In genomic region chr6:32166411-32167061, GRCh38 we compare ENCODE assay signal across 16 cellular contexts. TPM values are rescaled to one million over a fixed set of nuclear protein-coding genes. Genes with fewer than 3 reads are reported as not detected.
DNase-seq lines count a peak whose midpoint lies in the region; ATAC-seq and TF ChIP-seq lines count a peak whose summit lies in the region.
"Had no signal": no experiment of that assay in that cellular context is flagged by ENCODE, and none has a peak within 500 bp of the region (broad histone marks: within the 10 kb centered on the region; RNA-seq: fewer than 3 reads in every experiment).

No MANE protein-coding gene starts in this region.

- H3K4me3 ChIP-seq in DOHH2 (ENCODE audit: low read length) (no peak overlapping the region), esophagus muscularis mucosa (no peak overlapping the region), osteoblast (ENCODE audit: insufficient read depth, low read length) (no peak overlapping the region)

- H3K9me3 ChIP-seq in DOHH2 (ENCODE audit: control insufficient read depth, insufficient read depth, low read length) (no peaks in the 10 kb centered on the region), esophagus muscularis mucosa (no peaks in the 10 kb centered on the region), osteoblast (ENCODE audit: low read depth, low read length) (no peaks in the 10 kb centered on the region)

- H3K9me2 ChIP-seq in DOHH2 (replicated peaks; ENCODE audit: control insufficient read depth, low read length), result no peaks in the 10 kb centered on the region

- no peak overlapping the region for H2AFZ ChIP-seq in osteoblast (ENCODE audit: low read length)

- TF ChIP-seq CTCF in DOHH2 (IDR thresholded peaks at IDR 0.05; ENCODE audit: low read depth, low read length, poor library complexity, severe bottlenecking) (peak; percentile 26), esophagus muscularis mucosa (IDR thresholded peaks at IDR 0.05) (no peak), osteoblast (IDR thresholded peaks at IDR 0.05; ENCODE audit: extremely low read depth, low read depth, low read length) (no peak)

- H3K27me3 ChIP-seq in DOHH2 (ENCODE audit: control insufficient read depth, low read length) (no peaks in the 10 kb centered on the region), esophagus muscularis mucosa (no peaks in the 10 kb centered on the region), osteoblast (ENCODE audit: insufficient read depth, low read length) (no peaks in the 10 kb centered on the region)

- H3K36me3 ChIP-seq in DOHH2 (ENCODE audit: control insufficient read depth, low read length), result peaks cover 48% of the 10 kb centered on the region
- H3K36me3 ChIP-seq in esophagus muscularis mucosa, result peaks cover 15 to 99% (median 88%) of the 10 kb centered on the region in 4 donors
- peaks cover 42% of the 10 kb centered on the region for H3K36me3 ChIP-seq in osteoblast (ENCODE audit: insufficient read depth, low read length)

- peaks cover 0 to 14% of the 10 kb centered on the region in 2 donors for H3K36me3 Mint-ChIP-seq in activated naive CD4-positive, alpha-beta T cell treated with anti-CD3 and anti-CD28 coated beads, Interleukin-2, amount 50 U/mL, for 72 hours

- no peaks in the 10 kb centered on the region for H4K20me1 ChIP-seq in DOHH2 (ENCODE audit: control insufficient read depth, insufficient read depth, low read depth, low read length)
- H4K20me1 ChIP-seq in osteoblast (ENCODE audit: insufficient read depth, low read length), result peaks cover 2% of the 10 kb centered on the region

- H3K4me1 ChIP-seq in DOHH2 (ENCODE audit: control insufficient read depth, low read length) (peaks cover 10% of the 10 kb centered on the region), esophagus muscularis mucosa (peaks cover 0 to 28% (median 19%) of the 10 kb centered on the region in 4 donors), osteoblast (ENCODE audit: insufficient read depth, low read length) (peaks cover 6% of the 10 kb centered on the region)

- H3K27ac ChIP-seq in DOHH2 (ENCODE audit: low read depth, low read length) (no peak overlapping the region), esophagus muscularis mucosa (replicated peaks in 1 of 4) (peak overlapping the region; percentile 19 to 36 (median 26)), osteoblast (ENCODE audit: low read depth, low read length) (no peak overlapping the region)

- no peak for DNase-seq in esophagus muscularis mucosa (ENCODE audit: extremely low spot score)
- DNase-seq in osteoblast (ENCODE audit: insufficient read length, low spot score, missing footprints), result peak; percentile 69
- no peak for DNase-seq in activated naive CD4-positive, alpha-beta T cell treated with anti-CD3 and anti-CD28 coated beads, Interleukin-2, amount 50 U/mL, for 72 hours (ENCODE audit: low spot score in 2 of 2)
- no peak for DNase-seq in stimulated activated CD4-positive, alpha-beta T cell treated with anti-CD3 and anti-CD28 coated beads, Interleukin-4, amount 100 ng/mL, for 1 hour
- DNase-seq in NCI-H748 treated with DMSO at 0.1 percent for 48 hours (lab: John Stamatoyannopoulos, UW), result no peak
- DNase-seq: activated gamma-delta T cell; AML-193; DMS79; naive B cell; NCI-H2081 treated with DMSO at 0.1 percent for 48 hours; NCI-H82; stimulated activated naive CD8-positive, alpha-beta T cell treated with anti-CD3 and anti-CD28 coated beads, Interleukin-15, amount 100 ng/mL, for 72 hours had no signal

- WGBS in esophagus muscularis mucosa, result 76% methylated on average over 30 of the region's 30 CpGs

- no peak for ATAC-seq in activated naive CD4-positive, alpha-beta T cell treated with anti-CD3 and anti-CD28 coated beads, Interleukin-2, amount 50 U/mL, for 72 hours
- ATAC-seq: activated CD4-positive, CD25-positive, alpha-beta regulatory T cell treated with anti-CD3 and anti-CD28 coated beads, Interleukin-2, amount 50 U/mL, for 24 hours; stimulated activated naive CD8-positive, alpha-beta T cell treated with anti-CD3 and anti-CD28 coated beads, Interleukin-15, amount 100 ng/mL, for 72 hours had no signal

- intact Hi-C loops in esophagus muscularis mucosa (cut with DNase I), result no loop called here

- no peak for TF ChIP-seq POLR2A in esophagus muscularis mucosa (IDR thresholded peaks at IDR 0.05; ENCODE audit: low read depth)

- H3K79me2 ChIP-seq in DOHH2 (ENCODE audit: control insufficient read depth, low read length), result no peaks in the 10 kb centered on the region
- H3K79me2 ChIP-seq in osteoblast (ENCODE audit: insufficient read depth, low read length), result peaks cover 3% of the 10 kb centered on the region

- TF ChIP-seq EP300 in Ishikawa (IDR thresholded peaks at IDR 0.05; ENCODE audit: borderline replicate concordance), result no peak
- TF ChIP-seq EP300 in esophagus muscularis mucosa (IDR thresholded peaks at IDR 0.05), result no peak

- no peaks in the 10 kb centered on the region for H3K9me3 Mint-ChIP-seq in activated naive CD4-positive, alpha-beta T cell treated with anti-CD3 and anti-CD28 coated beads, Interleukin-2, amount 50 U/mL, for 72 hours
- H3K9me3 Mint-ChIP-seq: stimulated activated naive CD8-positive, alpha-beta T cell treated with anti-CD3 and anti-CD28 coated beads, Interleukin-15, amount 100 ng/mL, for 72 hours had no signal

- H3F3A ChIP-seq in DOHH2 (ENCODE audit: control insufficient read depth, insufficient read depth), result no peaks in the 10 kb centered on the region

- H3K27ac Mint-ChIP-seq in activated naive CD4-positive, alpha-beta T cell treated with anti-CD3 and anti-CD28 coated beads, Interleukin-2, amount 50 U/mL, for 72 hours, result no peak overlapping the region
- H3K27ac Mint-ChIP-seq: naive B cell had no signal

- peak; percentile 24; the same call in 1 of the 2 replicates for TF ChIP-seq RAD21 in Ishikawa (IDR thresholded peaks at IDR 0.05; ENCODE audit: low read depth)

- H3K4me2 ChIP-seq in DOHH2 (ENCODE audit: low read length), result no peak overlapping the region
- H3K4me2 ChIP-seq in osteoblast (ENCODE audit: insufficient read depth, low read length), result no peak overlapping the region

TF ChIP-seq in Ishikawa, 13 proteins besides CTCF, POLR2A, EP300 and RAD21 (continues in another document):
- TF ChIP-seq USF1 (IDR thresholded peaks at IDR 0.05), result no peak
- TF ChIP-seq TCF12 (IDR thresholded peaks at IDR 0.05; ENCODE audit: low read depth), result no peak
- TF ChIP-seq FOXM1 (IDR thresholded peaks at IDR 0.05; ENCODE audit: borderline replicate concordance, low read depth), result no peak
- no peak for TF ChIP-seq YY1 (IDR thresholded peaks at IDR 0.05; ENCODE audit: low read depth)
- no peak for TF ChIP-seq TEAD4 (IDR thresholded peaks at IDR 0.05)
- TF ChIP-seq NFIC (IDR thresholded peaks at IDR 0.05), result no peak
- TF ChIP-seq CEBPB (IDR thresholded peaks at IDR 0.05), result no peak
- TF ChIP-seq EGR1 (IDR thresholded peaks at IDR 0.05), result no peak
- TF ChIP-seq ZBTB7A (IDR thresholded peaks at IDR 0.05; ENCODE audit: low read depth), result no peak
- TF ChIP-seq CREB1 (IDR thresholded peaks at IDR 0.05; ENCODE audit: low read depth), result no peak
- no peak for TF ChIP-seq TAF1 (IDR thresholded peaks at IDR 0.05; ENCODE audit: low read depth)

RNA-seq across cellular contexts. Expression of gene EGFL8, which starts 2.1 kb away (rescaled TPM):
- total RNA-seq in esophagus muscularis mucosa (10 to 100 TPM in 2 of 4 donors, 1 to 10 TPM in 2; 8.1 to 20.7 (median 13.9) TPM), osteoblast (0.29 and 0.36 TPM in 2 replicates)
- total RNA-seq in activated naive CD4-positive, alpha-beta T cell treated with anti-CD3 and anti-CD28 coated beads, Interleukin-2, amount 50 U/mL, for 72 hours, result 10 to 100 TPM; 13.4 to 14.5 TPM

RNA-seq across cellular contexts. Expression of gene AGPAT1, which starts 9.3 kb away (rescaled TPM):
- total RNA-seq in esophagus muscularis mucosa (10 to 100 TPM; 52.7 to 76.7 (median 68.9) TPM), osteoblast (17.4 and 19.2 TPM in 2 replicates)
- 10 to 100 TPM; 33.2 to 35.0 TPM for total RNA-seq in activated naive CD4-positive, alpha-beta T cell treated with anti-CD3 and anti-CD28 coated beads, Interleukin-2, amount 50 U/mL, for 72 hours

RNA-seq across cellular contexts. Expression of gene RNF5, which starts 11.7 kb away (rescaled TPM):
- total RNA-seq in esophagus muscularis mucosa (10 to 100 TPM; 76.2 to 91.4 (median 88.5) TPM), osteoblast (25.3 and 32.9 TPM in 2 replicates)
- 10 to 100 TPM; 62.6 to 86.2 TPM for total RNA-seq in activated naive CD4-positive, alpha-beta T cell treated with anti-CD3 and anti-CD28 coated beads, Interleukin-2, amount 50 U/mL, for 72 hours

RNA-seq across cellular contexts. Expression of gene PPT2, which starts 12.6 kb away (rescaled TPM):
- total RNA-seq in esophagus muscularis mucosa (10 to 100 TPM; 14.9 to 31.4 (median 20.8) TPM), osteoblast (6.5 and 8.3 TPM in 2 replicates)
- 10 to 100 TPM; 13.6 to 18.7 TPM for total RNA-seq in activated naive CD4-positive, alpha-beta T cell treated with anti-CD3 and anti-CD28 coated beads, Interleukin-2, amount 50 U/mL, for 72 hours

RNA-seq across cellular contexts. Expression of gene PRRT1, which starts 14.8 kb away (rescaled TPM):
- 1 to 10 TPM; 2.7 to 4.4 (median 4.0) TPM for total RNA-seq in esophagus muscularis mucosa
- under 0.01 TPM in 1 of 2 replicates, not detected in the other for total RNA-seq in osteoblast
- under 1 TPM; 0.77 to 0.84 TPM for total RNA-seq in activated naive CD4-positive, alpha-beta T cell treated with anti-CD3 and anti-CD28 coated beads, Interleukin-2, amount 50 U/mL, for 72 hours
- total RNA-seq: T-helper 2 cell treated with Interferon-gamma antibody and Interleukin-4, amounts not matched to agents 100 ng/mL and 5 ng/mL, for 36 hours had no signal

Comparison
In these comparisons a context has a peak if more than half of its experiments do, and no peak if none do; other contexts are left out.
1. H3K27ac ChIP-seq: peak in esophagus muscularis mucosa (4 of 4); none in DOHH2 (single experiment) and osteoblast (single experiment).